ENCODE assay signal across 9 cellular contexts in genomic region chr15:72197045-72197459, GRCh38. TPM values are rescaled to one million over a fixed set of nuclear protein-coding genes. Genes with fewer than 3 reads are reported as not detected.
DNase-seq lines count a peak whose midpoint lies in the region; ATAC-seq, FAIRE-seq and TF ChIP-seq lines count a peak whose summit lies in the region.
"Had no signal": no experiment of that assay in that cellular context is flagged by ENCODE, and none has a peak within 500 bp of the region (broad histone marks: within the 10 kb centered on the region; RNA-seq: fewer than 3 reads in every experiment).

No MANE protein-coding gene starts in this region.

- ATAC-seq in A549 (peak; percentile 10 to 19; a peak in 4 of 6 replicates), natural killer cell (no peak), left colon (no peak)

- peaks cover 18% of the 10 kb centered on the region for H3K27me3 ChIP-seq in HUES48 (ENCODE audit: control insufficient read depth, insufficient read depth, low read length)

- DNase-seq in A549 (ENCODE audit: low read depth in 1 of 2, low spot score in 1 of 2) (no peak), epithelial cell of proximal tubule (ENCODE audit: low read depth) (no peak), natural killer cell (no peak), T-helper 1 cell (no peak), NCI-H2029 treated with DMSO at 0.1 percent for 48 hours (lab: John Stamatoyannopoulos, UW) (no peak), occipital lobe (lab: John Stamatoyannopoulos, UW) (no peak), left colon (no peak)
- DNase-seq: DND-41 had no signal

- peaks cover 16 to 17% of the 10 kb centered on the region in 2 donors for H3K27me3 Mint-ChIP-seq in natural killer cell (ENCODE audit: low read depth in 2 of 2)

- TF ChIP-seq CTCF in A549 (IDR thresholded peaks at IDR 0.05), result no peak
- no peak for TF ChIP-seq CTCF in epithelial cell of proximal tubule (conservative IDR thresholded peaks at IDR 0.05; ENCODE audit: low read depth, low read length)
- no peak for TF ChIP-seq CTCF in natural killer cell (IDR thresholded peaks at IDR 0.05)

- peak overlapping the region; percentile 60 for H3K4me3 Mint-ChIP-seq in natural killer cell

- CTCF ChIA-PET in A549 (lab: Yijun Ruan, JAX), result interaction anchor here (4.8 to 31.0 kb wide), 2 partner anchors 32 to 89 kb away, joined by 22 to 644 read pairs; partner anchors contain the start of gene PKM

- no peaks in the 10 kb centered on the region for H3K9me3 ChIP-seq in A549
- H3K9me3 ChIP-seq in HUES48 (ENCODE audit: control insufficient read depth, insufficient read depth, low read length), result no peaks in the 10 kb centered on the region

- H3K27ac ChIP-seq in A549 (peak overlapping the region in 1 of 2 experiments; percentile 30; a peak in 1 of 6 replicates), HUES48 (ENCODE audit: low read depth, low read length) (no peak overlapping the region)

- no peak overlapping the region for H3K4me3 ChIP-seq in A549
- H3K4me3 ChIP-seq in HUES48 (ENCODE audit: low read depth, low read length), result peak overlapping the region; percentile 73
- H3K4me3 ChIP-seq in epithelial cell of proximal tubule (ENCODE audit: low read depth, low read length), result peak overlapping the region; percentile 38

- peaks cover 5% of the 10 kb centered on the region in 2 donors for H3K4me1 Mint-ChIP-seq in natural killer cell

- TF ChIP-seq EP300 in A549 (IDR thresholded peaks at IDR 0.05), result no peak

- no peak for TF ChIP-seq RAD21 in A549 (conservative IDR thresholded peaks at IDR 0.05 in 1 of 2, IDR thresholded peaks at IDR 0.05 in 1 of 2)

- no peak for FAIRE-seq in A549 (lab: Jason Lieb, UNC)

- H3K27ac Mint-ChIP-seq in natural killer cell, result no peak overlapping the region

- H3K9me3 Mint-ChIP-seq in natural killer cell, result no peaks in the 10 kb centered on the region

- H3K9ac ChIP-seq in HUES48 (ENCODE audit: low read depth, low read length), result peak overlapping the region; percentile 40; the same call in 1 of the 2 replicates

- peaks cover 39% of the 10 kb centered on the region for H3K36me3 ChIP-seq in HUES48 (ENCODE audit: control insufficient read depth, insufficient read depth, low read length)

- POLR2A ChIA-PET in A549 (lab: Yijun Ruan, JAX), result interaction anchor here (4.0 to 4.7 kb wide), 2 partner anchors 30 to 34 kb away, joined by 26 to 40 read pairs; partner anchors contain the start of gene PKM

- TF ChIP-seq POLR2A in A549 (IDR thresholded peaks at IDR 0.05; ENCODE audit: low read length), result no peak

- no peak overlapping the region for H3K4me2 ChIP-seq in A549

- WGBS in A549 (ENCODE audit: missing lambda C conversion rate), result 91% methylated on average over 34 of the region's 35 CpGs

- H3K4me1 ChIP-seq in A549 (peaks cover 34% of the 10 kb centered on the region), HUES48 (ENCODE audit: control insufficient read depth, insufficient read depth, low read length) (no peaks in the 10 kb centered on the region)

- no peaks in the 10 kb centered on the region for H3K36me3 Mint-ChIP-seq in natural killer cell

- intact Hi-C loops in natural killer cell (cut with micrococcal nuclease) (loop anchor here (5.0 to 10.0 kb wide), 2 partner anchors 75 to 478 kb away; partner anchors contain the start of gene PARP6), left colon (cut with DNase I, micrococcal nuclease) (loop anchor here in 1 of 2 donors (10.0 kb wide), 1 partner anchor 78 kb away; the partner anchor contains the start of gene PARP6)

TF ChIP-seq in A549, 52 proteins besides CTCF, POLR2A, EP300 and RAD21:
- no peak for TF ChIP-seq HMGXB4 (CRISPR knock-in tag; IDR thresholded peaks at IDR 0.05; ENCODE audit: borderline replicate concordance)
- no peak for TF ChIP-seq FOSB (CRISPR knock-in tag; IDR thresholded peaks at IDR 0.05)
- no peak for TF ChIP-seq RFX5 (IDR thresholded peaks at IDR 0.05)
- no peak for TF ChIP-seq HEYL (CRISPR knock-in tag; IDR thresholded peaks at IDR 0.05)
- TF ChIP-seq CBX2 (IDR thresholded peaks at IDR 0.05; ENCODE audit: borderline replicate concordance, low read depth), result no peak
- TF ChIP-seq CEBPB (IDR thresholded peaks at IDR 0.05), result no peak
- peak; percentile 19; the same call in 1 of the 2 replicates for TF ChIP-seq TFCP2L1 (CRISPR knock-in tag; IDR thresholded peaks at IDR 0.05)
- TF ChIP-seq, protein P1, sequence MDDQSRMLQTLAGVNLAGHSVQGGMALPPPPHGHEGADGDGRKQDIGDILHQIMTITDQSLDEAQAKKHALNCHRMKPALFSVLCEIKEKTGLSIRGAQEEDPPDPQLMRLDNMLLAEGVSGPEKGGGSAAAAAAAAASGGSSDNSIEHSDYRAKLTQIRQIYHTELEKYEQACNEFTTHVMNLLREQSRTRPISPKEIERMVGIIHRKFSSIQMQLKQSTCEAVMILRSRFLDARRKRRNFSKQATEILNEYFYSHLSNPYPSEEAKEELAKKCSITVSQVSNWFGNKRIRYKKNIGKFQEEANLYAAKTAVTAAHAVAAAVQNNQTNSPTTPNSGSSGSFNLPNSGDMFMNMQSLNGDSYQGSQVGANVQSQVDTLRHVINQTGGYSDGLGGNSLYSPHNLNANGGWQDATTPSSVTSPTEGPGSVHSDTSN (IDR thresholded peaks at IDR 0.05), result 0 out of 2 replicates have a peak, but pooled peaks have one; percentile 11
- no peak for TF ChIP-seq HOXB5 (CRISPR knock-in tag; IDR thresholded peaks at IDR 0.05)
- no peak for TF ChIP-seq MYC (IDR thresholded peaks at IDR 0.05; ENCODE audit: borderline replicate concordance, low read length)
- TF ChIP-seq POLR2AphosphoS2 (conservative IDR thresholded peaks at IDR 0.05; ENCODE audit: low read length), result 0 out of 2 replicates have a peak, but pooled peaks have one; percentile 33
- TF ChIP-seq ZC3H11A (IDR thresholded peaks at IDR 0.05), result no peak
- no peak for TF ChIP-seq ATOH8 (CRISPR knock-in tag; IDR thresholded peaks at IDR 0.05; ENCODE audit: low read depth)
- TF ChIP-seq RNF2 (IDR thresholded peaks at IDR 0.05; ENCODE audit: borderline replicate concordance, low read depth), result no peak
- no peak for TF ChIP-seq ESRRA (IDR thresholded peaks at IDR 0.05; ENCODE audit: borderline replicate concordance, low read length)
- no peak for TF ChIP-seq HES2 (IDR thresholded peaks at IDR 0.05)
- no peak for TF ChIP-seq HOXA7 (CRISPR knock-in tag; IDR thresholded peaks at IDR 0.05)

RNA-seq across cellular contexts. Expression of gene GRAMD2A, which starts 0.5 kb away (rescaled TPM):
- polyA plus RNA-seq in A549 (2011; rRNA removed) (0.20 and 0.41 TPM in 2 replicates), A549 (2017; fragmentation: RNase III; extraction: RNeasy Plus Mini Kit Qiagen cat#74134 plus additional on column Dnase treatment) (not detected in 3 replicates)
- 0.03 and 0.08 TPM in 2 replicates for polyA plus RNA-seq in A549 (2012; cell fraction: cytosol; rRNA removed)
- polyA plus RNA-seq in A549 (2012; cell fraction: nucleus; rRNA removed), result 0.07 and 0.20 TPM in 2 replicates
- polyA minus RNA-seq in A549 (2011; rRNA and poly(A)+ RNA removed), result 0.08 TPM in 1 of 2 replicates, not detected in the other
- total RNA-seq in epithelial cell of proximal tubule (1.8 and 5.0 TPM in 2 replicates), natural killer cell (not detected), occipital lobe (0.47 TPM), left colon (1 to 10 TPM; 1.0 to 6.3 TPM)

RNA-seq across cellular contexts. Expression of gene PKM, which starts 33.9 kb away (rescaled TPM):
- polyA plus RNA-seq in A549 (2011; rRNA removed), result 2,741 and 3,443 TPM in 2 replicates
- 2,155 and 2,437 TPM in 2 replicates for polyA plus RNA-seq in A549 (2012; cell fraction: cytosol; rRNA removed)
- 3,552 and 3,648 TPM in 2 replicates for polyA plus RNA-seq in A549 (2012; cell fraction: nucleus; rRNA removed)
- 3,389 to 3,848 TPM (median 3,810 TPM) in 3 replicates for polyA plus RNA-seq in A549 (2017; fragmentation: RNase III; extraction: RNeasy Plus Mini Kit Qiagen cat#74134 plus additional on column Dnase treatment)
- polyA minus RNA-seq in A549 (2011; rRNA and poly(A)+ RNA removed), result 2,968 and 3,588 TPM in 2 replicates
- total RNA-seq in epithelial cell of proximal tubule, result 1,902 and 2,237 TPM in 2 replicates
- 100 to 1,000 TPM; 121 to 180 (median 155) TPM for total RNA-seq in natural killer cell
- total RNA-seq in occipital lobe, result 258 TPM
- 100 to 1,000 TPM; 407 to 466 TPM for total RNA-seq in left colon

Comparison
In these comparisons a context has a peak if more than half of its experiments do, and no peak if none do; other contexts are left out.
1. ATAC-seq: peak in A549 (2 of 2); none in natural killer cell (0 of 3) and left colon (single experiment).